ENCODE assay signal across 19 cellular contexts in the genomic region with DNA sequence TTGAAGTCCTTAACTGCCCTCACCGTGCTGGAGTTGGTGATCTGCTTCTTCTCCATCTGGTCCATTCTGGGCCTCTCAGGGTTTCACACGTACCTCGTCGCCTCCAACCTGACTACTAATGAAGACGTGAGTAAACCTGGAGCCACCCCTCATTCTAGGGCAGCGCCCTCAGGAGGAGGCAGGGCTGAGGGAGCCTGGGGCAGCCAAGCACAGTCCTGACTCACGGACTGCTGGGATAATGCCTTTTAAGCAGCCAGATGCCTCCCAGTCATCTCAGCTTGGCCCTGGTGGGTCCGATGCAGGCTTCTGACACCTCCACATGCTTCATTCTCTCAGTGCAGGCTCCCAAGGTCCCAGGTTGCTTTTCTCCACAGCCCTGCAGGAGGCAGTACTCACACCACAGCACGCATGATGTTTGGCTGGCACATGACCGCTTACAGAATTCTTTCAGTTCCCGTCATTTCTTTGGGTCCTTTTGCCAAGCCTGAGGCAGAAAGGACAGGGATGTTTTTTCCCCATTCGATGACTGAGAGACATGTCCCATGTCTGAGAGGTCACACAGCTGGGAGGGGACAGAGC. TPM values are rescaled to one million over a fixed set of nuclear protein-coding genes. Genes with fewer than 3 reads are reported as not detected.
DNase-seq lines count a peak whose midpoint lies in the region; ATAC-seq and TF ChIP-seq lines count a peak whose summit lies in the region.
"Had no signal": no experiment of that assay in that cellular context is flagged by ENCODE, and none has a peak within 500 bp of the region (broad histone marks: within the 10 kb centered on the region; RNA-seq: fewer than 3 reads in every experiment).

No MANE protein-coding gene starts in this region.

- H3K9me2 ChIP-seq in OCI-LY1 (ENCODE audit: low read depth, low read length) = no peaks in the 10 kb centered on the region

- no peaks in the 10 kb centered on the region for H3K27me3 ChIP-seq in OCI-LY1 (ENCODE audit: insufficient read depth, low read length)
- H3K27me3 ChIP-seq in CD4-positive, alpha-beta memory T cell (ENCODE audit: insufficient read depth, low read length) = no peaks in the 10 kb centered on the region
- H3K27me3 ChIP-seq: testis had no signal

- H3K9ac ChIP-seq in OCI-LY1 (ENCODE audit: low read length) = no peak overlapping the region

- H3K27ac Mint-ChIP-seq in memory B cell = peak overlapping the region; percentile 18
- H3K27ac Mint-ChIP-seq in CD4-positive, alpha-beta memory T cell = peak overlapping the region in 2 of 7 donors; percentile 24 to 66
- H3K27ac Mint-ChIP-seq: progenitor cell of endocrine pancreas had no signal

- no peaks in the 10 kb centered on the region for H3K4me1 Mint-ChIP-seq in memory B cell
- peaks cover 3 to 9% (median 4%) of the 10 kb centered on the region in 4 donors for H3K4me1 Mint-ChIP-seq in CD4-positive, alpha-beta memory T cell

- peaks cover 50% of the 10 kb centered on the region; the same call in 1 of the 2 replicates for H3K36me3 ChIP-seq in OCI-LY1 (ENCODE audit: insufficient read depth, low read length)
- H3K36me3 ChIP-seq in CD4-positive, alpha-beta memory T cell (ENCODE audit: insufficient read depth, low read length) = peaks cover 83% of the 10 kb centered on the region

- H3K27ac ChIP-seq in OCI-LY1 (ENCODE audit: low read depth, low read length, poor library complexity, severe bottlenecking) = no peak overlapping the region
- no peak overlapping the region for H3K27ac ChIP-seq in CD4-positive, alpha-beta memory T cell (ENCODE audit: low read depth, low read length)
- H3K27ac ChIP-seq: testis had no signal

- H2AFZ ChIP-seq in OCI-LY1 (ENCODE audit: low read length) = no peak overlapping the region

- DNase-seq in GM12864 (ENCODE audit: low read depth) = no peak
- DNase-seq in choroid plexus epithelial cell (ENCODE audit: low read depth) = no peak
- DNase-seq in memory B cell (ENCODE audit: low spot score in 2 of 2) = no peak
- DNase-seq in CD4-positive, alpha-beta memory T cell = no peak
- no peak for DNase-seq in cerebellum (ENCODE audit: low spot score)
- DNase-seq in DMS153 treated with DMSO at 0.1 percent for 48 hours (lab: John Stamatoyannopoulos, UW; ENCODE audit: unreplicated experiment) = no peak
- DNase-seq: activated CD4-positive, CD25-positive, alpha-beta regulatory T cell; amygdala; glutamatergic neuron; natural killer cell; NCI-H1694; NCI-H226; NK-92 treated with Interleukin-12 subunit alpha and Interleukin-12 subunit beta, amount 100 ng/mL, for 24 hours; testis had no signal

- POLR2A ChIA-PET in CD4-positive, alpha-beta memory T cell (lab: Charles Lee; ENCODE audit: partially characterized antibody) = interaction anchor here (1.9 to 2.7 kb wide), 2 partner anchors 14 to 18 kb away, joined by 9 to 11 read pairs; no protein-coding TSS in a partner anchor

- H3K4me3 ChIP-seq in GM12864 (ENCODE audit: low read depth, low read length) = no peak overlapping the region
- H3K4me3 ChIP-seq in OCI-LY1 (ENCODE audit: low read depth, low read length, poor library complexity, severe bottlenecking) = no peak overlapping the region
- H3K4me3 ChIP-seq in choroid plexus epithelial cell (ENCODE audit: low read depth, low read length) = no peak overlapping the region
- H3K4me3 ChIP-seq in CD4-positive, alpha-beta memory T cell (ENCODE audit: low read length in 2 of 2) = no peak overlapping the region
- H3K4me3 ChIP-seq: smooth muscle cell, testis had no signal

- no peak for ATAC-seq in memory B cell (ENCODE audit: low read depth)
- ATAC-seq in GM19467 (IDR thresholded peaks at IDR 0.05; ENCODE audit: unreplicated experiment) = no peak
- ATAC-seq: natural killer cell, Right ventricle myocardium inferior had no signal

- H3F3A ChIP-seq in OCI-LY1 (ENCODE audit: insufficient read depth, low read length) = no peaks in the 10 kb centered on the region

- no peaks in the 10 kb centered on the region for H3K4me1 ChIP-seq in OCI-LY1 (ENCODE audit: insufficient read depth, low read length, severe bottlenecking)
- H3K4me1 ChIP-seq in CD4-positive, alpha-beta memory T cell (ENCODE audit: insufficient read depth, low read length) = no peaks in the 10 kb centered on the region
- H3K4me1 ChIP-seq: testis had no signal

- no peaks in the 10 kb centered on the region for H3K79me2 ChIP-seq in OCI-LY1 (ENCODE audit: insufficient read depth, low read length)

- intact Hi-C loops in CD4-positive, alpha-beta memory T cell (cut with micrococcal nuclease) = no loop called here

- no peaks in the 10 kb centered on the region for H3K9me3 Mint-ChIP-seq in memory B cell
- no peaks in the 10 kb centered on the region for H3K9me3 Mint-ChIP-seq in CD4-positive, alpha-beta memory T cell
- H3K9me3 Mint-ChIP-seq: natural killer cell had no signal

- TF ChIP-seq CTCF in GM12864 (IDR thresholded peaks at IDR 0.05; ENCODE audit: low read depth, low read length, missing control alignments) (peak; percentile 6), OCI-LY1 (IDR thresholded peaks at IDR 0.05; ENCODE audit: low read length) (peak; percentile 19; the same call in 1 of the 2 replicates), choroid plexus epithelial cell (conservative IDR thresholded peaks at IDR 0.05; ENCODE audit: low read depth, low read length) (peak; percentile 31)

- H3K9me3 ChIP-seq in OCI-LY1 (ENCODE audit: low read length) = no peaks in the 10 kb centered on the region
- no peaks in the 10 kb centered on the region for H3K9me3 ChIP-seq in CD4-positive, alpha-beta memory T cell (ENCODE audit: control insufficient read depth in 1 of 2, low read length in 2 of 2)
- H3K9me3 ChIP-seq: testis had no signal

- H3K4me2 ChIP-seq in OCI-LY1 (ENCODE audit: low read length) = no peak overlapping the region
- H3K4me2 ChIP-seq: smooth muscle cell had no signal

- peaks cover 32% of the 10 kb centered on the region for H3K36me3 Mint-ChIP-seq in memory B cell
- peaks cover 48 to 79% of the 10 kb centered on the region in 2 donors for H3K36me3 Mint-ChIP-seq in CD4-positive, alpha-beta memory T cell
- H3K36me3 Mint-ChIP-seq: natural killer cell had no signal

- CTCF ChIA-PET in CD4-positive, alpha-beta memory T cell (lab: Charles Lee; ENCODE audit: partially characterized antibody) = interaction anchor here (0.9 to 3.7 kb wide), 7 partner anchors 8 to 31 kb away, joined by 3 to 19 read pairs (median 10); no protein-coding TSS in a partner anchor

- no peaks in the 10 kb centered on the region for H3K27me3 Mint-ChIP-seq in memory B cell
- no peaks in the 10 kb centered on the region for H3K27me3 Mint-ChIP-seq in CD4-positive, alpha-beta memory T cell
- H3K27me3 Mint-ChIP-seq: progenitor cell of endocrine pancreas had no signal

- H4K20me1 ChIP-seq in OCI-LY1 (ENCODE audit: insufficient read depth, low read length) = no peaks in the 10 kb centered on the region

- no peak overlapping the region for H3K4me3 Mint-ChIP-seq in memory B cell
- no peak overlapping the region for H3K4me3 Mint-ChIP-seq in CD4-positive, alpha-beta memory T cell
- H3K4me3 Mint-ChIP-seq: natural killer cell had no signal

RNA-seq across cellular contexts. Expression of gene SFN, which starts 11.8 kb away (rescaled TPM):
- total RNA-seq in CD4-positive, alpha-beta memory T cell = under 1 TPM; 0.76 to 0.83 TPM
- polyA plus RNA-seq in CD4-positive, alpha-beta memory T cell = not detected
- total RNA-seq in cerebellum = not detected
- total RNA-seq: Right ventricle myocardium inferior had no signal

RNA-seq across cellular contexts. Expression of gene ZDHHC18, which starts 24.7 kb away (rescaled TPM):
- 10 to 100 TPM; 54.9 to 56.4 TPM for total RNA-seq in CD4-positive, alpha-beta memory T cell
- 10 to 100 TPM in 1 of 2 donors, 1 to 10 TPM in 1; 6.2 to 18.1 TPM for polyA plus RNA-seq in CD4-positive, alpha-beta memory T cell
- total RNA-seq in cerebellum = 8.4 TPM

RNA-seq across cellular contexts. Expression of gene GPN2, which starts 38.9 kb away (rescaled TPM):
- total RNA-seq in CD4-positive, alpha-beta memory T cell = 10 to 100 TPM; 37.0 to 38.0 TPM
- polyA plus RNA-seq in CD4-positive, alpha-beta memory T cell = 10 to 100 TPM; 15.3 to 18.8 TPM
- total RNA-seq in cerebellum = 14.4 TPM

RNA-seq across cellular contexts. Expression of gene GPATCH3, which starts 49.1 kb away (rescaled TPM):
- total RNA-seq in CD4-positive, alpha-beta memory T cell = 10 to 100 TPM; 25.0 to 26.7 TPM
- polyA plus RNA-seq in CD4-positive, alpha-beta memory T cell = 10 to 100 TPM; 11.4 to 13.4 TPM
- 7.1 TPM for total RNA-seq in cerebellum
